In genomic region chr11:119474682-119475596, GRCh38 we compare ENCODE assay signal across 8 cellular contexts. TPM values are rescaled to one million over a fixed set of nuclear protein-coding genes. Genes with fewer than 3 reads are reported as not detected.
A peak's percentile ranks its signal among the peaks of the same experiment; 100 is the strongest.
DNase-seq lines count a peak whose midpoint lies in the region; ATAC-seq and TF ChIP-seq lines count a peak whose summit lies in the region.

No MANE protein-coding gene starts in this region.

- 39 to 54% methylated on average over 9 of the region's 9 CpGs for WGBS in testis, 2 donors

- H3K4me2 ChIP-seq in OCI-LY1 (ENCODE audit: low read length): no peak overlapping the region

- no peaks in the 10 kb centered on the region for H3F3A ChIP-seq in OCI-LY1 (ENCODE audit: insufficient read depth, low read length)

- intact Hi-C loops in testis (cut with DNase I; ENCODE audit: low total_unique reads): loop anchor here (10.0 kb wide), 1 partner anchor 120 kb away; no protein-coding TSS in a partner anchor

- no peak overlapping the region for H2AFZ ChIP-seq in OCI-LY1 (ENCODE audit: low read length)

- H3K4me3 ChIP-seq in HL-60 (replicated peaks; ENCODE audit: insufficient read depth, low read length) (no peak overlapping the region), OCI-LY1 (ENCODE audit: low read depth, low read length, poor library complexity, severe bottlenecking) (no peak overlapping the region), testis (no peak overlapping the region)

- no peak for TF ChIP-seq POLR2A in testis (IDR thresholded peaks at IDR 0.05)

- H3K4me1 ChIP-seq in OCI-LY1 (ENCODE audit: insufficient read depth, low read length, severe bottlenecking) (no peaks in the 10 kb centered on the region), testis (no peaks in the 10 kb centered on the region)

- H3K4me1 Mint-ChIP-seq in activated T-cell treated with anti-CD3 and anti-CD28 coated beads, Interleukin-2, amount 50 U/mL, for 72 hours (ENCODE audit: low read depth): no peaks in the 10 kb centered on the region
- H3K4me1 Mint-ChIP-seq in nephron: peaks cover 13% of the 10 kb centered on the region

- peak; percentile 67 for ATAC-seq in activated T-cell treated with anti-CD3 and anti-CD28 coated beads, Interleukin-2, amount 50 U/mL, for 72 hours (replicated peaks in 1 of 2)
- no peak for ATAC-seq in HG03196 (IDR thresholded peaks at IDR 0.05; ENCODE audit: unreplicated experiment)

- H3K9me2 ChIP-seq in OCI-LY1 (ENCODE audit: low read depth, low read length): no peaks in the 10 kb centered on the region

- DNase-seq in COR-L47 (lab: John Stamatoyannopoulos, UW) (peak; percentile 53), HL-60 (ENCODE audit: low read depth in 1 of 2, low spot score in 1 of 2) (peak in 1 of 2 experiments; percentile 60), fibroblast of gingiva (ENCODE audit: low read depth) (peak; percentile 73), testis (peak; percentile 83)
- peak; percentile 54 to 61 for DNase-seq in activated T-cell treated with anti-CD3 and anti-CD28 coated beads, Interleukin-2, amount 50 U/mL, for 72 hours

- no peaks in the 10 kb centered on the region for H3K9me3 ChIP-seq in OCI-LY1 (ENCODE audit: low read length)
- no peaks in the 10 kb centered on the region for H3K9me3 ChIP-seq in testis

- H4K20me1 ChIP-seq in OCI-LY1 (ENCODE audit: insufficient read depth, low read length): no peaks in the 10 kb centered on the region

- peak; percentile 90 for TF ChIP-seq CTCF in HL-60 (IDR thresholded peaks at IDR 0.05; ENCODE audit: insufficient read depth, low read length)
- TF ChIP-seq CTCF in OCI-LY1 (IDR thresholded peaks at IDR 0.05; ENCODE audit: low read length): peak; percentile 64
- peak; percentile 92 to 95 (median 94) for TF ChIP-seq CTCF in nephron (IDR thresholded peaks at IDR 0.05; ENCODE audit: unreplicated experiment in 3 of 3)
- TF ChIP-seq CTCF in testis (IDR thresholded peaks at IDR 0.05): peak; percentile 76 to 94 (median 92)

- H3K79me2 ChIP-seq in OCI-LY1 (ENCODE audit: insufficient read depth, low read length): no peaks in the 10 kb centered on the region

- peaks cover 3% of the 10 kb centered on the region for H3K27me3 ChIP-seq in HL-60 (ENCODE audit: insufficient read depth, poor library complexity, severe bottlenecking)
- H3K27me3 ChIP-seq in OCI-LY1 (ENCODE audit: insufficient read depth, low read length): no peaks in the 10 kb centered on the region
- no peaks in the 10 kb centered on the region for H3K27me3 ChIP-seq in testis

- H3K9ac ChIP-seq in OCI-LY1 (ENCODE audit: low read length): no peak overlapping the region

- no peak overlapping the region for H3K4me3 Mint-ChIP-seq in activated T-cell treated with anti-CD3 and anti-CD28 coated beads, Interleukin-2, amount 50 U/mL, for 72 hours
- no peak overlapping the region for H3K4me3 Mint-ChIP-seq in nephron

- H3K36me3 ChIP-seq in OCI-LY1 (ENCODE audit: insufficient read depth, low read length) (no peaks in the 10 kb centered on the region), testis (ENCODE audit: low read depth, missing control alignments) (no peaks in the 10 kb centered on the region)

- no peak overlapping the region for H3K27ac Mint-ChIP-seq in activated T-cell treated with anti-CD3 and anti-CD28 coated beads, Interleukin-2, amount 50 U/mL, for 72 hours
- no peak overlapping the region for H3K27ac Mint-ChIP-seq in nephron

- H3K27me3 Mint-ChIP-seq in activated T-cell treated with anti-CD3 and anti-CD28 coated beads, Interleukin-2, amount 50 U/mL, for 72 hours (ENCODE audit: low read depth): peaks cover 39% of the 10 kb centered on the region
- peaks cover 33% of the 10 kb centered on the region for H3K27me3 Mint-ChIP-seq in nephron (ENCODE audit: low read depth)

- no peaks in the 10 kb centered on the region for H3K36me3 Mint-ChIP-seq in activated T-cell treated with anti-CD3 and anti-CD28 coated beads, Interleukin-2, amount 50 U/mL, for 72 hours (ENCODE audit: insufficient read depth in 2 of 2)
- no peaks in the 10 kb centered on the region for H3K36me3 Mint-ChIP-seq in nephron (ENCODE audit: low read depth)

- no peak overlapping the region for H3K27ac ChIP-seq in HL-60 (replicated peaks)
- no peak overlapping the region for H3K27ac ChIP-seq in OCI-LY1 (ENCODE audit: low read depth, low read length, poor library complexity, severe bottlenecking)
- H3K27ac ChIP-seq in testis: no peak overlapping the region

- H3K9me3 Mint-ChIP-seq in activated T-cell treated with anti-CD3 and anti-CD28 coated beads, Interleukin-2, amount 50 U/mL, for 72 hours: no peaks in the 10 kb centered on the region
- H3K9me3 Mint-ChIP-seq in nephron: no peaks in the 10 kb centered on the region

RNA-seq across cellular contexts. Expression of gene THY1, which starts 52.0 kb away (rescaled TPM):
- 1 to 10 TPM; 1.3 to 4.0 TPM for total RNA-seq in activated T-cell treated with anti-CD3 and anti-CD28 coated beads, Interleukin-2, amount 50 U/mL, for 72 hours
- total RNA-seq in testis: 10 to 100 TPM in 1 of 2 donors, 1 to 10 TPM in 1; 5.9 to 30.0 TPM
- 132 TPM for polyA plus RNA-seq in testis (ENCODE audit: insufficient read depth, low read depth, low replicate concordance)
